8 cellular contexts compared by ENCODE assay signal in genomic region chr9:114592356-114592755, GRCh38. TPM values are rescaled to one million over a fixed set of nuclear protein-coding genes. Genes with fewer than 3 reads are reported as not detected.
DNase-seq lines count a peak whose midpoint lies in the region; ATAC-seq, FAIRE-seq and TF ChIP-seq lines count a peak whose summit lies in the region.

No MANE protein-coding gene starts in this region.

- peaks cover 56% of the 10 kb centered on the region for H3K4me1 Mint-ChIP-seq in T-helper 1 cell treated with Interleukin-12 subunit alpha and Interleukin-12 subunit beta and Interleukin-4 antibody, amounts not matched to agents 30 μg/mL and 1 μg/mL, for 36 hours (ENCODE audit: low read depth)

- WGBS in mammary epithelial cell (ENCODE audit: low coverage, missing lambda C conversion rate), result 19% methylated on average over 6 of the region's 6 CpGs

- H3K9ac ChIP-seq in mammary epithelial cell (ENCODE audit: insufficient read depth, low read length) (peak overlapping the region; percentile 68), mucosa of rectum (ENCODE audit: low read depth in 1 of 2, low read length in 2 of 2) (peak overlapping the region; percentile 23 to 63)

- H3K4me3 ChIP-seq in mammary epithelial cell (replicated peaks in 1 of 3; ENCODE audit: insufficient read depth in 1 of 3, low read depth in 2 of 3, low read length in 3 of 3), result no peak overlapping the region
- peak overlapping the region in 1 of 2 donors; percentile 23 for H3K4me3 ChIP-seq in mucosa of rectum (ENCODE audit: low read length in 2 of 2)

- H3K4me1 ChIP-seq in mammary epithelial cell (ENCODE audit: insufficient read depth, low read length) (peaks cover 30% of the 10 kb centered on the region), mucosa of rectum (ENCODE audit: control insufficient read depth in 2 of 2, insufficient read depth in 2 of 2, low read length in 2 of 2) (peaks cover 27 to 29% of the 10 kb centered on the region in 2 donors)

- H3K79me2 ChIP-seq in mammary epithelial cell (ENCODE audit: insufficient read depth, low read length), result peaks cover 90% of the 10 kb centered on the region

- in situ Hi-C loops in mammary epithelial cell (cut with MboI; ENCODE audit: low sequenced_read_pairs in 2 of 2) (no loop called here), ACHN (cut with HindIII; ENCODE audit: low pct_ligation_motif_present, low pct_unique_long_range_greater_than_20kb, low sequenced_read_pairs) (no loop called here)

- H2AFZ ChIP-seq in mammary epithelial cell (ENCODE audit: low read depth, low read length), result no peak overlapping the region

- H3K36me3 Mint-ChIP-seq in T-helper 1 cell treated with Interleukin-12 subunit alpha and Interleukin-12 subunit beta and Interleukin-4 antibody, amounts not matched to agents 30 μg/mL and 1 μg/mL, for 36 hours (ENCODE audit: low read depth), result peaks cover 49% of the 10 kb centered on the region

- peak overlapping the region; percentile 87 for H3K27ac Mint-ChIP-seq in T-helper 1 cell treated with Interleukin-12 subunit alpha and Interleukin-12 subunit beta and Interleukin-4 antibody, amounts not matched to agents 30 μg/mL and 1 μg/mL, for 36 hours

- no peaks in the 10 kb centered on the region for H4K20me1 ChIP-seq in mammary epithelial cell (ENCODE audit: insufficient read depth, low read length)

- CTCF ChIA-PET in mammary epithelial cell (lab: Charles Lee; ENCODE audit: low non-redundant PET), result interaction anchor here (0.6 to 1.1 kb wide), 4 partner anchors 41 to 845 kb away, joined by 3 to 19 read pairs (median 12); no protein-coding TSS in a partner anchor

- H3K9me3 ChIP-seq in mammary epithelial cell (replicated peaks; ENCODE audit: insufficient read depth, low read length) (no peaks in the 10 kb centered on the region), mucosa of rectum (ENCODE audit: control insufficient read depth in 2 of 2, low read length in 2 of 2) (no peaks in the 10 kb centered on the region)

- no peaks in the 10 kb centered on the region for H3K9me3 Mint-ChIP-seq in T-helper 1 cell treated with Interleukin-12 subunit alpha and Interleukin-12 subunit beta and Interleukin-4 antibody, amounts not matched to agents 30 μg/mL and 1 μg/mL, for 36 hours

- no peaks in the 10 kb centered on the region for H3K27me3 Mint-ChIP-seq in T-helper 1 cell treated with Interleukin-12 subunit alpha and Interleukin-12 subunit beta and Interleukin-4 antibody, amounts not matched to agents 30 μg/mL and 1 μg/mL, for 36 hours (ENCODE audit: low read depth)

- peaks cover 17% of the 10 kb centered on the region for H3K36me3 ChIP-seq in mammary epithelial cell (ENCODE audit: insufficient read depth, low read length)
- peaks cover 27 to 39% of the 10 kb centered on the region in 2 donors for H3K36me3 ChIP-seq in mucosa of rectum (ENCODE audit: control insufficient read depth in 2 of 2, insufficient read depth in 2 of 2, low read length in 2 of 2)

- dilution Hi-C loops in mammary epithelial cell (cut with HindIII; ENCODE audit: low sequenced_read_pairs), result no loop called here

- peak; percentile 45 to 55 for TF ChIP-seq CTCF in mammary epithelial cell (conservative IDR thresholded peaks at IDR 0.05 in 1 of 2, IDR thresholded peaks at IDR 0.05 in 1 of 2; ENCODE audit: extremely low read depth in 1 of 2, insufficient read depth in 1 of 2, low read depth in 1 of 2, low read length in 2 of 2)

- peak overlapping the region; percentile 74 for H3K4me3 Mint-ChIP-seq in T-helper 1 cell treated with Interleukin-12 subunit alpha and Interleukin-12 subunit beta and Interleukin-4 antibody, amounts not matched to agents 30 μg/mL and 1 μg/mL, for 36 hours

- intact Hi-C loops in mammary epithelial cell (cut with micrococcal nuclease), result loop anchor here (1.0 to 2.0 kb wide), 3 partner anchors 61 to 188 kb away; no protein-coding TSS in a partner anchor

- H3K27ac ChIP-seq in mammary epithelial cell (ENCODE audit: insufficient read depth, low read depth, low read length) (peak overlapping the region; percentile 82), mucosa of rectum (ENCODE audit: low read depth in 2 of 2, low read length in 2 of 2) (peak overlapping the region; percentile 69 to 72)

- no TSS peak for BruUV-seq in mammary epithelial cell (replicated peaks; lab: Mats Ljungman, UMichigan)

- peak; percentile 35 for ATAC-seq in GM19395 (IDR thresholded peaks at IDR 0.05; ENCODE audit: unreplicated experiment)
- ATAC-seq in HG03025 (IDR thresholded peaks at IDR 0.05; ENCODE audit: low FRiP score, unreplicated experiment), result no peak

- H3K4me2 ChIP-seq in mammary epithelial cell (ENCODE audit: insufficient read depth, low read depth, low read length), result peak overlapping the region; percentile 69

- no peaks in the 10 kb centered on the region for H3K27me3 ChIP-seq in mammary epithelial cell (ENCODE audit: insufficient read depth, low read length)
- H3K27me3 ChIP-seq in mucosa of rectum (ENCODE audit: control insufficient read depth in 2 of 2, insufficient read depth in 2 of 2, low read length in 2 of 2), result no peaks in the 10 kb centered on the region

- no peak for FAIRE-seq in frontal cortex (lab: Jason Lieb, UNC)

- DNase-seq in mammary epithelial cell (peak; percentile 90), ACHN (no peak), frontal cortex (ENCODE audit: low spot score in 2 of 2) (no peak), GM19238 (ENCODE audit: insufficient read length, low spot score) (no peak)

RNA-seq across cellular contexts. Expression of gene ATP6V1G1, which starts 4.8 kb away (rescaled TPM):
- total RNA-seq in mammary epithelial cell (100 to 1,000 TPM in 1 of 2 donors, 10 to 100 TPM in 1; 99.6 to 130 TPM), frontal cortex (108 TPM)
- 102 TPM for polyA plus RNA-seq in mammary epithelial cell
- 84.9 TPM for polyA minus RNA-seq in mammary epithelial cell

RNA-seq across cellular contexts. Expression of gene TMEM268, which starts 18.7 kb away (rescaled TPM):
- total RNA-seq in mammary epithelial cell (10 to 100 TPM in 1 of 2 donors, 1 to 10 TPM in 1; 9.3 to 13.2 TPM), frontal cortex (16.7 TPM)
- polyA plus RNA-seq in mammary epithelial cell, result 5.6 TPM
- polyA minus RNA-seq in mammary epithelial cell, result 4.6 TPM
